Comparison of ENCODE assay signal across 8 cellular contexts in the genomic region with DNA sequence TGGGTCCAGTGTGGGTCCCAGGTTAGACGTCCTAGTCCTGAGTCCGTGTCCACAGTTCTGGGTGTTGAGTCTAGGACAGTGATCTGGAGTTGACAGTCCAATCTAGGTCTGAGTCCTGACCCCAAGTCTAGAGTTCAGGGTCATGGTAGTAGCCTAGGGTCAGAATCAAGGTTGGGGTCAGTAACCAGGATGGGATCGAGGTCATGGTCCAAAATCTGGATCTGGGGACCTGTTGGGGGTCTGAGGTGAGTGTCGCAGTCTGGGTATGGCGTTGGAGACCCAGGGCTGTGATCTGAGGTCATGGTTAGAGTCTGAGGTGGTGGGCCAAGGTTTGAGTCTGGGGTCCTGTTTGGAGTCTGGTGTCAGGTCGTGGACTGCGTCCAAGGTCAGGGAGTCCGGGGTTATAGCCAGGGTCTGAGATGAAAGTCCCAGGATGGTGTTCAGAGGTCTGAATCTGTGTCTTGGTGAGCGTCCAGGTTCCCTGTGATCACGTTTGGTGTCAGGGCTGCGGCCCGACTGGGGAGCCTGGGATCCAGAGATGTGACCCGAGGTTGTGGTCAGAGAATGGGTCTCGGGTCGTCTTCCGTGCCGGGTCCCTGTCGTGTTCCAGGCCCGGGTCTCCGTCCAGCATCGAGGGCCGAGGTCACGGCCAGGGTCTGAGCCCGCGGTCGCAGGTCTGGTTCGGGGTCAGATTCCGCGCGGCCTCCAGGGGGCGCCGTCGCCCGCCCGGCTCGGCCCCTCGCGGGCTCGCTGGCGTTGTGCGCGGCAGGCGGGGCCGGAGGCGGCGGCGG. TPM values are rescaled to one million over a fixed set of nuclear protein-coding genes. Genes with fewer than 3 reads are reported as not detected.
A peak's percentile ranks its signal among the peaks of the same experiment; 100 is the strongest.
DNase-seq lines count a peak whose midpoint lies in the region; ATAC-seq and TF ChIP-seq lines count a peak whose summit lies in the region.

No MANE protein-coding gene starts in this region.

- intact Hi-C loops in PC-9 (cut with micrococcal nuclease; ENCODE audit: unreplicated experiment), result loop anchor here (1.0 kb wide), 1 partner anchor 51 kb away; no protein-coding TSS in a partner anchor
- intact Hi-C loops in tibial artery (cut with DNase I; ENCODE audit: low total_unique reads), result loop anchor here (1.0 to 10.0 kb wide), 2 partner anchors 51 to 109 kb away; a partner anchor contains a TSS

- H3K4me1 ChIP-seq in PC-9 (replicated peaks; ENCODE audit: insufficient read depth) (peaks cover 38% of the 10 kb centered on the region), tibial artery (peaks cover 0 to 73% (median 67%) of the 10 kb centered on the region in 4 donors)

- no TSS peak for BruUV-seq in PC-9 (replicated peaks; lab: Mats Ljungman, UMichigan)

- H3K79me2 ChIP-seq in PC-9 (ENCODE audit: low read depth), result peaks cover 45% of the 10 kb centered on the region

- H2AFZ ChIP-seq in PC-9, result no peak overlapping the region

- H3K27me3 ChIP-seq in PC-9 (ENCODE audit: insufficient read depth, low read depth) (no peaks in the 10 kb centered on the region), tibial artery (no peaks in the 10 kb centered on the region)

- peak; percentile 46 for ATAC-seq in HG03159 (IDR thresholded peaks at IDR 0.05; ENCODE audit: unreplicated experiment)
- ATAC-seq in activated T-helper 17 cell treated with anti-CD3 and anti-CD28 coated beads, Interleukin-2, amount 50 U/mL, for 72 hours (replicated peaks), result peak; percentile 50

- no peaks in the 10 kb centered on the region for H3K9me3 Mint-ChIP-seq in activated T-helper 17 cell treated with anti-CD3 and anti-CD28 coated beads, Interleukin-2, amount 50 U/mL, for 72 hours
- no peaks in the 10 kb centered on the region for H3K9me3 Mint-ChIP-seq in neural crest cell

- TF ChIP-seq CTCF in PC-9 (conservative IDR thresholded peaks at IDR 0.05) (peak; percentile 77), fibroblast of the aortic adventitia (IDR thresholded peaks at IDR 0.05; ENCODE audit: insufficient read depth, low read length) (peak; percentile 56), neural crest cell (conservative IDR thresholded peaks at IDR 0.05) (peak; percentile 75), tibial artery (IDR thresholded peaks at IDR 0.05) (peak; percentile 68 to 94)

- peak overlapping the region; percentile 72 for H3K4me3 Mint-ChIP-seq in activated T-helper 17 cell treated with anti-CD3 and anti-CD28 coated beads, Interleukin-2, amount 50 U/mL, for 72 hours
- peak overlapping the region; percentile 87 for H3K4me3 Mint-ChIP-seq in neural crest cell

- H3K9me2 ChIP-seq in PC-9 (ENCODE audit: insufficient read depth), result no peaks in the 10 kb centered on the region

- peaks cover 53% of the 10 kb centered on the region for H3K36me3 Mint-ChIP-seq in activated T-helper 17 cell treated with anti-CD3 and anti-CD28 coated beads, Interleukin-2, amount 50 U/mL, for 72 hours (ENCODE audit: low read depth)
- no peaks in the 10 kb centered on the region for H3K36me3 Mint-ChIP-seq in neural crest cell (ENCODE audit: low read depth)

- CTCF ChIA-PET in PC-9 (lab: Charles Lee), result interaction anchor here (0.7 to 1.3 kb wide), 2 partner anchors 13 to 52 kb away, joined by 3 to 5 read pairs; no protein-coding TSS in a partner anchor

- H3F3A ChIP-seq in PC-9 (ENCODE audit: insufficient read depth, low read depth), result peaks cover 35% of the 10 kb centered on the region; the same call in 1 of the 2 replicates

- DNase-seq in DMS 273 (lab: John Stamatoyannopoulos, UW; ENCODE audit: unreplicated experiment) (peak; percentile 79), DMS 273 treated with DMSO at 0.1 percent for 48 hours (lab: John Stamatoyannopoulos, UW) (no peak), PC-9 (peak in 1 of 2 experiments; percentile 88), fibroblast of the aortic adventitia (ENCODE audit: low read depth) (peak; percentile 53), neural crest cell (ENCODE audit: low read depth, low spot score) (peak; percentile 82), tibial artery (peak in 1 of 2 donors; percentile 86)

- peak overlapping the region; percentile 64 for H3K4me2 ChIP-seq in PC-9

- POLR2A ChIA-PET in PC-9 (lab: Charles Lee; ENCODE audit: unreplicated experiment), result interaction anchor here (0.6 kb wide), 1 partner anchor 52 kb away, joined by 3 read pairs; no protein-coding TSS in a partner anchor

- H3K27ac Mint-ChIP-seq in activated T-helper 17 cell treated with anti-CD3 and anti-CD28 coated beads, Interleukin-2, amount 50 U/mL, for 72 hours, result peak overlapping the region; percentile 71
- no peak overlapping the region for H3K27ac Mint-ChIP-seq in neural crest cell (ENCODE audit: unreplicated experiment)

- H3K4me3 ChIP-seq in PC-9 (peak overlapping the region; percentile 32; the same call in 1 of the 2 replicates), fibroblast of the aortic adventitia (ENCODE audit: low read depth, low read length) (peak overlapping the region; percentile 53), tibial artery (peak overlapping the region; percentile 29 to 41)

- H3K27ac ChIP-seq in PC-9 (no peak overlapping the region), tibial artery (peak overlapping the region; percentile 78 to 83)

- H3K9me3 ChIP-seq in PC-9 (ENCODE audit: insufficient read depth, low read depth) (no peaks in the 10 kb centered on the region), tibial artery (no peaks in the 10 kb centered on the region)

- H4K20me1 ChIP-seq in PC-9 (ENCODE audit: insufficient read depth), result peaks cover 33% of the 10 kb centered on the region

- H3K27me3 Mint-ChIP-seq in activated T-helper 17 cell treated with anti-CD3 and anti-CD28 coated beads, Interleukin-2, amount 50 U/mL, for 72 hours, result no peaks in the 10 kb centered on the region
- peaks cover 3% of the 10 kb centered on the region for H3K27me3 Mint-ChIP-seq in neural crest cell (ENCODE audit: low read depth)

- peaks cover 42% of the 10 kb centered on the region for H3K4me1 Mint-ChIP-seq in activated T-helper 17 cell treated with anti-CD3 and anti-CD28 coated beads, Interleukin-2, amount 50 U/mL, for 72 hours
- H3K4me1 Mint-ChIP-seq in neural crest cell, result peaks cover 50% of the 10 kb centered on the region

- H3K36me3 ChIP-seq in PC-9 (ENCODE audit: low read depth), result 0 out of 2 replicates have a peak, but pooled peaks cover 7% of the 10 kb centered on the region
- H3K36me3 ChIP-seq in tibial artery, result peaks cover 0 to 13% (median 0%) of the 10 kb centered on the region in 3 donors

RNA-seq across cellular contexts. Expression of a gene that starts 0.4 kb away (rescaled TPM):
- total RNA-seq in PC-9 (2021) (76.7 and 102 TPM in 2 replicates), fibroblast of the aortic adventitia (ENCODE audit: low replicate concordance) (10.1 and 21.5 TPM in 2 replicates), neural crest cell (51.3 and 55.1 TPM in 2 replicates)
- total RNA-seq in activated T-helper 17 cell treated with anti-CD3 and anti-CD28 coated beads, Interleukin-2, amount 50 U/mL, for 72 hours, result 100 to 1,000 TPM; 197 to 265 TPM

RNA-seq across cellular contexts. Expression of a gene that starts 23.3 kb away (rescaled TPM):
- total RNA-seq in PC-9 (2021) (79.6 and 93.2 TPM in 2 replicates), fibroblast of the aortic adventitia (ENCODE audit: low replicate concordance) (12.1 and 25.3 TPM in 2 replicates), neural crest cell (58.9 and 71.8 TPM in 2 replicates)
- total RNA-seq in activated T-helper 17 cell treated with anti-CD3 and anti-CD28 coated beads, Interleukin-2, amount 50 U/mL, for 72 hours, result 100 to 1,000 TPM; 102 to 137 TPM

RNA-seq across cellular contexts. Expression of a gene that starts 37.5 kb away (rescaled TPM):
- total RNA-seq in PC-9 (2021) (97.8 and 124 TPM in 2 replicates), fibroblast of the aortic adventitia (ENCODE audit: low replicate concordance) (11.7 and 12.3 TPM in 2 replicates), neural crest cell (3.0 and 3.3 TPM in 2 replicates)
- total RNA-seq in activated T-helper 17 cell treated with anti-CD3 and anti-CD28 coated beads, Interleukin-2, amount 50 U/mL, for 72 hours, result 10 to 100 TPM; 15.8 to 22.0 TPM
